ENCODE assay signal across 16 cellular contexts in genomic region chr15:37103475-37104071, GRCh38. TPM values are rescaled to one million over a fixed set of nuclear protein-coding genes. Genes with fewer than 3 reads are reported as not detected.
DNase-seq lines count a peak whose midpoint lies in the region; ATAC-seq and TF ChIP-seq lines count a peak whose summit lies in the region.
"Had no signal": no experiment of that assay in that cellular context is flagged by ENCODE, and none has a peak within 500 bp of the region (broad histone marks: within the 10 kb centered on the region; RNA-seq: fewer than 3 reads in every experiment).

No MANE protein-coding gene starts in this region.

- peak overlapping the region; percentile 100 for H3K9ac ChIP-seq in neural cell (ENCODE audit: low read length)

- H3K9me3 ChIP-seq in right cardiac atrium (ENCODE audit: control insufficient read depth, low read length) (no peaks in the 10 kb centered on the region), right atrium auricular region (no peaks in the 10 kb centered on the region), esophagus muscularis mucosa (no peaks in the 10 kb centered on the region), neural cell (ENCODE audit: low read length) (no peaks in the 10 kb centered on the region), vagina (no peaks in the 10 kb centered on the region)
- H3K9me3 ChIP-seq: gastrocnemius medialis had no signal

- TF ChIP-seq EP300 in esophagus muscularis mucosa (IDR thresholded peaks at IDR 0.05) (no peak), neural cell (conservative IDR thresholded peaks at IDR 0.05; ENCODE audit: poor library complexity, severe bottlenecking) (no peak)

- H3K36me3 ChIP-seq in right atrium auricular region = no peaks in the 10 kb centered on the region
- H3K36me3 ChIP-seq in esophagus muscularis mucosa = no peaks in the 10 kb centered on the region
- H3K36me3 ChIP-seq in neural cell (ENCODE audit: insufficient read depth, low read length) = no peaks in the 10 kb centered on the region
- no peaks in the 10 kb centered on the region for H3K36me3 ChIP-seq in vagina
- H3K36me3 ChIP-seq: gastrocnemius medialis had no signal

- 62% methylated on average over 22 of the region's 22 CpGs for WGBS in right cardiac atrium
- 42% methylated on average over 22 of the region's 22 CpGs for WGBS in esophagus muscularis mucosa

- H3K27me3 ChIP-seq in right cardiac atrium (ENCODE audit: control insufficient read depth, insufficient read depth) (no peaks in the 10 kb centered on the region), right atrium auricular region (peaks cover 0 to 3% of the 10 kb centered on the region in 2 donors), esophagus muscularis mucosa (peaks cover 0 to 8% (median 2%) of the 10 kb centered on the region in 4 donors), neural cell (ENCODE audit: insufficient read depth, low read depth, low read length) (peaks cover 9% of the 10 kb centered on the region), vagina (no peaks in the 10 kb centered on the region)

- no peak for TF ChIP-seq CTCF in right atrium auricular region (IDR thresholded peaks at IDR 0.05)
- TF ChIP-seq CTCF in esophagus muscularis mucosa (IDR thresholded peaks at IDR 0.05) = no peak
- TF ChIP-seq CTCF in neural cell (IDR thresholded peaks at IDR 0.05; ENCODE audit: poor library complexity, severe bottlenecking) = no peak
- no peak for TF ChIP-seq CTCF in vagina (IDR thresholded peaks at IDR 0.05)

- TF ChIP-seq POLR2A in esophagus muscularis mucosa (IDR thresholded peaks at IDR 0.05; ENCODE audit: low read depth) (no peak), vagina (IDR thresholded peaks at IDR 0.05) (no peak)

- TF ChIP-seq RAD21 in neural cell (conservative IDR thresholded peaks at IDR 0.05) = no peak

- no peaks in the 10 kb centered on the region for H4K20me1 ChIP-seq in neural cell (ENCODE audit: insufficient read depth)

- H3K4me1 ChIP-seq in right cardiac atrium (ENCODE audit: control insufficient read depth, insufficient read depth, low read length) (peaks cover 2% of the 10 kb centered on the region), right atrium auricular region (peaks cover 0 to 8% of the 10 kb centered on the region in 2 donors), esophagus muscularis mucosa (peaks cover 0 to 31% (median 22%) of the 10 kb centered on the region in 4 donors), vagina (no peaks in the 10 kb centered on the region)

- peaks cover 83% of the 10 kb centered on the region for H3K79me2 ChIP-seq in neural cell (replicated peaks; ENCODE audit: insufficient read depth, low read length)

- ATAC-seq in right cardiac atrium (no peak), GM19397 (IDR thresholded peaks at IDR 0.05; ENCODE audit: unreplicated experiment) (no peak)
- ATAC-seq: gastrocnemius medialis; stimulated activated naive B cell treated with anti-CD40 and anti-IgM and Interleukin-4, amounts not matched to agents 10 μg/mL and 1 μg/mL and 100 μg/mL, for 72 hours; T-helper 17 cell had no signal

- H3F3A ChIP-seq in neural cell (ENCODE audit: insufficient read depth, low read length, poor library complexity, severe bottlenecking) = peaks cover 12% of the 10 kb centered on the region

- H3K4me2 ChIP-seq in neural cell (ENCODE audit: low read length) = peak overlapping the region; percentile 84

- DNase-seq in right cardiac atrium (peak in 2 of 3 donors; percentile 43 to 49), right atrium auricular region (ENCODE audit: low spot score) (no peak), esophagus muscularis mucosa (ENCODE audit: extremely low spot score) (no peak), vagina (ENCODE audit: extremely low spot score in 2 of 2) (no peak), iPS-NIHi11 (ENCODE audit: low spot score) (no peak)
- no peak for DNase-seq in NK-92 treated with Interleukin-12 subunit alpha and Interleukin-12 subunit beta, amount 100 ng/mL, for 24 hours (lab: John Stamatoyannopoulos, UW)
- DNase-seq: activated CD4-positive, alpha-beta T cell treated with anti-CD3 and anti-CD28 coated beads, Interleukin-2, amount 10 ng/mL, durations not matched to agents 24 days and 14 days; activated T-cell treated with anti-CD3 and anti-CD28 coated beads, Interleukin-2, amount 50 U/mL, for 48 hours; COR-L47; gastrocnemius medialis; NCI-H2081 treated with DMSO at 0.1 percent for 48 hours; RPMI8226; stimulated activated naive B cell treated with anti-CD40 and anti-IgM and Interleukin-4, amounts not matched to agents 10 μg/mL and 1 μg/mL and 100 μg/mL, for 72 hours; T-helper 17 cell had no signal

- H3K27ac ChIP-seq in right cardiac atrium (ENCODE audit: low read length) (no peak overlapping the region), right atrium auricular region (no peak overlapping the region), esophagus muscularis mucosa (replicated peaks in 1 of 4) (peak overlapping the region; percentile 86 to 98 (median 92)), neural cell (ENCODE audit: low read length) (peak overlapping the region; percentile 100), vagina (peak overlapping the region; percentile 0)
- H3K27ac ChIP-seq: gastrocnemius medialis had no signal

- H3K4me3 ChIP-seq in right cardiac atrium (ENCODE audit: low read length) (peak overlapping the region; percentile 3), right atrium auricular region (peak overlapping the region in 1 of 2 donors; percentile 73), esophagus muscularis mucosa (peak overlapping the region; percentile 65 to 88 (median 80)), neural cell (ENCODE audit: low read length) (peak overlapping the region; percentile 93), vagina (peak overlapping the region; percentile 17 to 74)

- H3K9me2 ChIP-seq in neural cell (ENCODE audit: insufficient read depth, low read length) = no peaks in the 10 kb centered on the region

- H2AFZ ChIP-seq in neural cell (ENCODE audit: low read depth, low read length) = no peak overlapping the region

- intact Hi-C loops in right cardiac atrium (cut with DNase I) (loop anchor here in 2 of 4 donors (5.0 to 10.0 kb wide), 2 partner anchors 219 to 221 kb away; no protein-coding TSS in a partner anchor), esophagus muscularis mucosa (cut with DNase I) (no loop called here), vagina (cut with DNase I) (no loop called here)

TF ChIP-seq in neural cell, 6 proteins besides CTCF, POLR2A, EP300 and RAD21:
- TF ChIP-seq SMC3 (conservative IDR thresholded peaks at IDR 0.05; ENCODE audit: poor library complexity) = no peak
- TF ChIP-seq TAF1 (IDR thresholded peaks at IDR 0.05; ENCODE audit: low read depth) = no peak
- no peak for TF ChIP-seq EZH2 (IDR thresholded peaks at IDR 0.05; ENCODE audit: borderline replicate concordance, insufficient read depth, low read length, poor library complexity, severe bottlenecking)
- TF ChIP-seq POLR2AphosphoS5 (IDR thresholded peaks at IDR 0.05) = no peak
- no peak for TF ChIP-seq MXI1 (conservative IDR thresholded peaks at IDR 0.05; ENCODE audit: poor library complexity, severe bottlenecking)
- TF ChIP-seq REST (IDR thresholded peaks at IDR 0.05; ENCODE audit: borderline replicate concordance) = no peak

RNA-seq across cellular contexts. Expression of gene MEIS2, which starts 3.2 kb away (rescaled TPM):
- total RNA-seq in right cardiac atrium (10 to 100 TPM; 28.9 to 33.4 (median 31.0) TPM), right atrium auricular region (10 to 100 TPM; 24.3 to 29.8 TPM), esophagus muscularis mucosa (100 to 1,000 TPM in 1 of 4 donors, 10 to 100 TPM in 3; 53.8 to 106 (median 63.3) TPM), vagina (76.9 TPM)
- polyA plus RNA-seq in right cardiac atrium (14.8 TPM), neural cell (825 and 939 TPM in 2 replicates)
- 1,509 and 1,681 TPM in 2 replicates for polyA minus RNA-seq in neural cell
- total RNA-seq: activated CD4-positive, alpha-beta T cell treated with anti-CD3 and anti-CD28 coated beads, Interleukin-2, amount 10 ng/mL, durations not matched to agents 24 days and 14 days; T-helper 17 cell had no signal

Comparison
In these comparisons a context has a peak if more than half of its experiments do, and no peak if none do; other contexts are left out.
1. DNase-seq: peak in right cardiac atrium (2 of 3); none in right atrium auricular region (single experiment), esophagus muscularis mucosa (single experiment), vagina (0 of 2), iPS-NIHi11 (single experiment) and NK-92 treated with Interleukin-12 subunit alpha and Interleukin-12 subunit beta, amount 100 ng/mL, for 24 hours (single experiment).
2. H3K27ac ChIP-seq: peak in esophagus muscularis mucosa (4 of 4), neural cell (single experiment) and vagina (single experiment); none in right cardiac atrium (single experiment) and right atrium auricular region (0 of 2).